Comparison of ENCODE assay signal across 1 cellular context in genomic region chr9:123846966-123847365, GRCh38.
TF ChIP-seq lines count a peak whose summit lies in the region.

No MANE protein-coding gene starts in this region.

TF ChIP-seq in HEK293, 187 proteins besides CTCF, POLR2A, EP300 and RAD21 (continued from another document):
- no peak for TF ChIP-seq PRDM2 (tag by site-specific recombination; IDR thresholded peaks at IDR 0.05; ENCODE audit: borderline replicate concordance)
